ENCODE assay signal across 1 cellular context in the genomic region with DNA sequence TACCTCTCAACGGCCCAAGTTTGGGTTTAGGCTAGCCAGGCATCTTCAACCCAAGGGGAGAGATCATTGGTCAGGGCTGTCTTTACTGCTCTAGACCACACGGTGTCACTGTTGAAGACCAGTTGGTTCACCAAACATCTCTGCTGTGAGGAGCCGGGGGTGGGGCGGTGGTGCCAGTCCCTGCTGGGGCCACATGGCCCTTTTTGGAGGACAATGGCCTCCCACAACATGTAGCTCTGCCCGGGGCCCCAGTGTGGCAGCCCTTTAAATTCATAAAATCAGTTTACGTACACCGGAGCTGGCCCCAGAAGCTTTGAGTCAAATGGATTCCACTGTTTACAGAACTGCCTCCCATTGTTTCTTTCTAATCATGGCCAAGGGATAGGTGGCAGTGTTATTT.
TF ChIP-seq lines count a peak whose summit lies in the region.

No MANE protein-coding gene starts in this region.

TF ChIP-seq in HepG2, 621 proteins besides CTCF, POLR2A, EP300 and RAD21 (continued from another document and continues in another):
- TF ChIP-seq, protein P1, sequence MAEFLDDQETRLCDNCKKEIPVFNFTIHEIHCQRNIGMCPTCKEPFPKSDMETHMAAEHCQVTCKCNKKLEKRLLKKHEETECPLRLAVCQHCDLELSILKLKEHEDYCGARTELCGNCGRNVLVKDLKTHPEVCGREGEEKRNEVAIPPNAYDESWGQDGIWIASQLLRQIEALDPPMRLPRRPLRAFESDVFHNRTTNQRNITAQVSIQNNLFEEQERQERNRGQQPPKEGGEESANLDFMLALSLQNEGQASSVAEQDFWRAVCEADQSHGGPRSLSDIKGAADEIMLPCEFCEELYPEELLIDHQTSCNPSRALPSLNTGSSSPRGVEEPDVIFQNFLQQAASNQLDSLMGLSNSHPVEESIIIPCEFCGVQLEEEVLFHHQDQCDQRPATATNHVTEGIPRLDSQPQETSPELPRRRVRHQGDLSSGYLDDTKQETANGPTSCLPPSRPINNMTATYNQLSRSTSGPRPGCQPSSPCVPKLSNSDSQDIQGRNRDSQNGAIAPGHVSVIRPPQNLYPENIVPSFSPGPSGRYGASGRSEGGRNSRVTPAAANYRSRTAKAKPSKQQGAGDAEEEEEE (CRISPR knock-in tag; IDR thresholded peaks at IDR 0.05; ENCODE audit: borderline replicate concordance), result no peak
- no peak for TF ChIP-seq EZH2 (conservative IDR thresholded peaks at IDR 0.05; ENCODE audit: low read depth, low read length)
- TF ChIP-seq ARNT (IDR thresholded peaks at IDR 0.05), result no peak
- TF ChIP-seq CAMTA2 (CRISPR knock-in tag; IDR thresholded peaks at IDR 0.05; ENCODE audit: borderline replicate concordance), result no peak
- TF ChIP-seq, protein P2, sequence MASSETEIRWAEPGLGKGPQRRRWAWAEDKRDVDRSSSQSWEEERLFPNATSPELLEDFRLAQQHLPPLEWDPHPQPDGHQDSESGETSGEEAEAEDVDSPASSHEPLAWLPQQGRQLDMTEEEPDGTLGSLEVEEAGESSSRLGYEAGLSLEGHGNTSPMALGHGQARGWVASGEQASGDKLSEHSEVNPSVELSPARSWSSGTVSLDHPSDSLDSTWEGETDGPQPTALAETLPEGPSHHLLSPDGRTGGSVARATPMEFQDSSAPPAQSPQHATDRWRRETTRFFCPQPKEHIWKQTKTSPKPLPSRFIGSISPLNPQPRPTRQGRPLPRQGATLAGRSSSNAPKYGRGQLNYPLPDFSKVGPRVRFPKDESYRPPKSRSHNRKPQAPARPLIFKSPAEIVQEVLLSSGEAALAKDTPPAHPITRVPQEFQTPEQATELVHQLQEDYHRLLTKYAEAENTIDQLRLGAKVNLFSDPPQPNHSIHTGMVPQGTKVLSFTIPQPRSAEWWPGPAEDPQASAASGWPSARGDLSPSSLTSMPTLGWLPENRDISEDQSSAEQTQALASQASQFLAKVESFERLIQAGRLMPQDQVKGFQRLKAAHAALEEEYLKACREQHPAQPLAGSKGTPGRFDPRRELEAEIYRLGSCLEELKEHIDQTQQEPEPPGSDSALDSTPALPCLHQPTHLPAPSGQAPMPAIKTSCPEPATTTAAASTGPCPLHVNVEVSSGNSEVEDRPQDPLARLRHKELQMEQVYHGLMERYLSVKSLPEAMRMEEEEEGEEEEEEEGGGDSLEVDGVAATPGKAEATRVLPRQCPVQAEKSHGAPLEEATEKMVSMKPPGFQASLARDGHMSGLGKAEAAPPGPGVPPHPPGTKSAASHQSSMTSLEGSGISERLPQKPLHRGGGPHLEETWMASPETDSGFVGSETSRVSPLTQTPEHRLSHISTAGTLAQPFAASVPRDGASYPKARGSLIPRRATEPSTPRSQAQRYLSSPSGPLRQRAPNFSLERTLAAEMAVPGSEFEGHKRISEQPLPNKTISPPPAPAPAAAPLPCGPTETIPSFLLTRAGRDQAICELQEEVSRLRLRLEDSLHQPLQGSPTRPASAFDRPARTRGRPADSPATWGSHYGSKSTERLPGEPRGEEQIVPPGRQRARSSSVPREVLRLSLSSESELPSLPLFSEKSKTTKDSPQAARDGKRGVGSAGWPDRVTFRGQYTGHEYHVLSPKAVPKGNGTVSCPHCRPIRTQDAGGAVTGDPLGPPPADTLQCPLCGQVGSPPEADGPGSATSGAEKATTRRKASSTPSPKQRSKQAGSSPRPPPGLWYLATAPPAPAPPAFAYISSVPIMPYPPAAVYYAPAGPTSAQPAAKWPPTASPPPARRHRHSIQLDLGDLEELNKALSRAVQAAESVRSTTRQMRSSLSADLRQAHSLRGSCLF (CRISPR knock-in tag; IDR thresholded peaks at IDR 0.05; ENCODE audit: borderline replicate concordance), result no peak
- TF ChIP-seq ZNF614 (CRISPR knock-in tag; IDR thresholded peaks at IDR 0.05; ENCODE audit: borderline replicate concordance), result peak; percentile 52; the same call in 1 of the 2 replicates
- TF ChIP-seq, protein P3, sequence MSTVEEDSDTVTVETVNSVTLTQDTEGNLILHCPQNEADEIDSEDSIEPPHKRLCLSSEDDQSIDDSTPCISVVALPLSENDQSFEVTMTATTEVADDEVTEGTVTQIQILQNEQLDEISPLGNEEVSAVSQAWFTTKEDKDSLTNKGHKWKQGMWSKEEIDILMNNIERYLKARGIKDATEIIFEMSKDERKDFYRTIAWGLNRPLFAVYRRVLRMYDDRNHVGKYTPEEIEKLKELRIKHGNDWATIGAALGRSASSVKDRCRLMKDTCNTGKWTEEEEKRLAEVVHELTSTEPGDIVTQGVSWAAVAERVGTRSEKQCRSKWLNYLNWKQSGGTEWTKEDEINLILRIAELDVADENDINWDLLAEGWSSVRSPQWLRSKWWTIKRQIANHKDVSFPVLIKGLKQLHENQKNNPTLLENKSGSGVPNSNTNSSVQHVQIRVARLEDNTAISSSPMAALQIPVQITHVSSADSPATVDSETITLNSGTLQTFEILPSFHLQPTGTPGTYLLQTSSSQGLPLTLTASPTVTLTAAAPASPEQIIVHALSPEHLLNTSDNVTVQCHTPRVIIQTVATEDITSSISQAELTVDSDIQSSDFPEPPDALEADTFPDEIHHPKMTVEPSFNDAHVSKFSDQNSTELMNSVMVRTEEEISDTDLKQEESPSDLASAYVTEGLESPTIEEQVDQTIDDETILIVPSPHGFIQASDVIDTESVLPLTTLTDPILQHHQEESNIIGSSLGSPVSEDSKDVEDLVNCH (CRISPR knock-in tag; IDR thresholded peaks at IDR 0.05), result no peak
- TF ChIP-seq ZNF556 (CRISPR knock-in tag; IDR thresholded peaks at IDR 0.05; ENCODE audit: borderline replicate concordance), result no peak
- TF ChIP-seq PHF8 (CRISPR knock-in tag; IDR thresholded peaks at IDR 0.05), result no peak
- no peak for TF ChIP-seq ZNF343 (CRISPR knock-in tag; IDR thresholded peaks at IDR 0.05)
- no peak for TF ChIP-seq ZNF263 (CRISPR knock-in tag; IDR thresholded peaks at IDR 0.05)
- TF ChIP-seq, protein P4, sequence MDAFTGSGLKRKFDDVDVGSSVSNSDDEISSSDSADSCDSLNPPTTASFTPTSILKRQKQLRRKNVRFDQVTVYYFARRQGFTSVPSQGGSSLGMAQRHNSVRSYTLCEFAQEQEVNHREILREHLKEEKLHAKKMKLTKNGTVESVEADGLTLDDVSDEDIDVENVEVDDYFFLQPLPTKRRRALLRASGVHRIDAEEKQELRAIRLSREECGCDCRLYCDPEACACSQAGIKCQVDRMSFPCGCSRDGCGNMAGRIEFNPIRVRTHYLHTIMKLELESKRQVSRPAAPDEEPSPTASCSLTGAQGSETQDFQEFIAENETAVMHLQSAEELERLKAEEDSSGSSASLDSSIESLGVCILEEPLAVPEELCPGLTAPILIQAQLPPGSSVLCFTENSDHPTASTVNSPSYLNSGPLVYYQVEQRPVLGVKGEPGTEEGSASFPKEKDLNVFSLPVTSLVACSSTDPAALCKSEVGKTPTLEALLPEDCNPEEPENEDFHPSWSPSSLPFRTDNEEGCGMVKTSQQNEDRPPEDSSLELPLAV (CRISPR knock-in tag; conservative IDR thresholded peaks at IDR 0.05; ENCODE audit: low read depth), result no peak
- TF ChIP-seq ZNF557 (CRISPR knock-in tag; IDR thresholded peaks at IDR 0.05), result no peak
- no peak for TF ChIP-seq CBX1 (IDR thresholded peaks at IDR 0.05; ENCODE audit: low read depth)
- TF ChIP-seq ZNF772 (CRISPR knock-in tag; IDR thresholded peaks at IDR 0.05), result peak; percentile 54; the same call in 1 of the 2 replicates
- peak; percentile 69; the same call in 1 of the 2 replicates for TF ChIP-seq TSC22D2 (CRISPR knock-in tag; IDR thresholded peaks at IDR 0.05; ENCODE audit: borderline replicate concordance)
- no peak for TF ChIP-seq RFXANK (CRISPR knock-in tag; IDR thresholded peaks at IDR 0.05)
- no peak for TF ChIP-seq ZNF747 (CRISPR knock-in tag; IDR thresholded peaks at IDR 0.05; ENCODE audit: borderline replicate concordance)
- no peak for TF ChIP-seq SOX13 (IDR thresholded peaks at IDR 0.05)
- TF ChIP-seq SOX13 (CRISPR knock-in tag; conservative IDR thresholded peaks at IDR 0.05 in 1 of 2, IDR thresholded peaks at IDR 0.05 in 1 of 2), result peak in 1 of 2 experiments; percentile 70; a peak in 2 of 4 replicates
- no peak for TF ChIP-seq NR3C1 (CRISPR knock-in tag; IDR thresholded peaks at IDR 0.05)
- TF ChIP-seq ZNF549 (CRISPR knock-in tag; IDR thresholded peaks at IDR 0.05), result no peak
- TF ChIP-seq, protein P5, sequence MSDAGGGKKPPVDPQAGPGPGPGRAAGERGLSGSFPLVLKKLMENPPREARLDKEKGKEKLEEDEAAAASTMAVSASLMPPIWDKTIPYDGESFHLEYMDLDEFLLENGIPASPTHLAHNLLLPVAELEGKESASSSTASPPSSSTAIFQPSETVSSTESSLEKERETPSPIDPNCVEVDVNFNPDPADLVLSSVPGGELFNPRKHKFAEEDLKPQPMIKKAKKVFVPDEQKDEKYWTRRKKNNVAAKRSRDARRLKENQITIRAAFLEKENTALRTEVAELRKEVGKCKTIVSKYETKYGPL (CRISPR knock-in tag; IDR thresholded peaks at IDR 0.05), result no peak
- TF ChIP-seq, protein P6, sequence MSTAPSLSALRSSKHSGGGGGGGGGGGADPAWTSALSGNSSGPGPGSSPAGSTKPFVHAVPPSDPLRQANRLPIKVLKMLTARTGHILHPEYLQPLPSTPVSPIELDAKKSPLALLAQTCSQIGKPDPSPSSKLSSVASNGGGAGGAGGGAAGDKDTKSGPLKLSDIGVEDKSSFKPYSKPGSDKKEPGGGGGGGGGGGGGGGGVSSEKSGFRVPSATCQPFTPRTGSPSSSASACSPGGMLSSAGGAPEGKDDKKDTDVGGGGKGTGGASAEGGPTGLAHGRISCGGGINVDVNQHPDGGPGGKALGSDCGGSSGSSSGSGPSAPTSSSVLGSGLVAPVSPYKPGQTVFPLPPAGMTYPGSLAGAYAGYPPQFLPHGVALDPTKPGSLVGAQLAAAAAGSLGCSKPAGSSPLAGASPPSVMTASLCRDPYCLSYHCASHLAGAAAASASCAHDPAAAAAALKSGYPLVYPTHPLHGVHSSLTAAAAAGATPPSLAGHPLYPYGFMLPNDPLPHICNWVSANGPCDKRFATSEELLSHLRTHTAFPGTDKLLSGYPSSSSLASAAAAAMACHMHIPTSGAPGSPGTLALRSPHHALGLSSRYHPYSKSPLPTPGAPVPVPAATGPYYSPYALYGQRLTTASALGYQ (CRISPR knock-in tag; IDR thresholded peaks at IDR 0.05), result no peak
- TF ChIP-seq CHD4 (IDR thresholded peaks at IDR 0.05; ENCODE audit: borderline replicate concordance, low read length), result 0 out of 2 replicates have a peak, but pooled peaks have one; percentile 43
- TF ChIP-seq, protein P7, sequence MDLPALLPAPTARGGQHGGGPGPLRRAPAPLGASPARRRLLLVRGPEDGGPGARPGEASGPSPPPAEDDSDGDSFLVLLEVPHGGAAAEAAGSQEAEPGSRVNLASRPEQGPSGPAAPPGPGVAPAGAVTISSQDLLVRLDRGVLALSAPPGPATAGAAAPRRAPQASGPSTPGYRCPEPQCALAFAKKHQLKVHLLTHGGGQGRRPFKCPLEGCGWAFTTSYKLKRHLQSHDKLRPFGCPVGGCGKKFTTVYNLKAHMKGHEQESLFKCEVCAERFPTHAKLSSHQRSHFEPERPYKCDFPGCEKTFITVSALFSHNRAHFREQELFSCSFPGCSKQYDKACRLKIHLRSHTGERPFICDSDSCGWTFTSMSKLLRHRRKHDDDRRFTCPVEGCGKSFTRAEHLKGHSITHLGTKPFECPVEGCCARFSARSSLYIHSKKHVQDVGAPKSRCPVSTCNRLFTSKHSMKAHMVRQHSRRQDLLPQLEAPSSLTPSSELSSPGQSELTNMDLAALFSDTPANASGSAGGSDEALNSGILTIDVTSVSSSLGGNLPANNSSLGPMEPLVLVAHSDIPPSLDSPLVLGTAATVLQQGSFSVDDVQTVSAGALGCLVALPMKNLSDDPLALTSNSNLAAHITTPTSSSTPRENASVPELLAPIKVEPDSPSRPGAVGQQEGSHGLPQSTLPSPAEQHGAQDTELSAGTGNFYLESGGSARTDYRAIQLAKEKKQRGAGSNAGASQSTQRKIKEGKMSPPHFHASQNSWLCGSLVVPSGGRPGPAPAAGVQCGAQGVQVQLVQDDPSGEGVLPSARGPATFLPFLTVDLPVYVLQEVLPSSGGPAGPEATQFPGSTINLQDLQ (CRISPR knock-in tag; IDR thresholded peaks at IDR 0.05), result no peak
- TF ChIP-seq, protein P8, sequence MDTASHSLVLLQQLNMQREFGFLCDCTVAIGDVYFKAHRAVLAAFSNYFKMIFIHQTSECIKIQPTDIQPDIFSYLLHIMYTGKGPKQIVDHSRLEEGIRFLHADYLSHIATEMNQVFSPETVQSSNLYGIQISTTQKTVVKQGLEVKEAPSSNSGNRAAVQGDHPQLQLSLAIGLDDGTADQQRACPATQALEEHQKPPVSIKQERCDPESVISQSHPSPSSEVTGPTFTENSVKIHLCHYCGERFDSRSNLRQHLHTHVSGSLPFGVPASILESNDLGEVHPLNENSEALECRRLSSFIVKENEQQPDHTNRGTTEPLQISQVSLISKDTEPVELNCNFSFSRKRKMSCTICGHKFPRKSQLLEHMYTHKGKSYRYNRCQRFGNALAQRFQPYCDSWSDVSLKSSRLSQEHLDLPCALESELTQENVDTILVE (CRISPR knock-in tag; IDR thresholded peaks at IDR 0.05), result no peak
- no peak for TF ChIP-seq SAFB2 (CRISPR knock-in tag; IDR thresholded peaks at IDR 0.05; ENCODE audit: borderline replicate concordance, low read depth)
- TF ChIP-seq ZBTB7B (CRISPR knock-in tag; IDR thresholded peaks at IDR 0.05), result no peak
- no peak for TF ChIP-seq ONECUT2 (CRISPR knock-in tag; IDR thresholded peaks at IDR 0.05)
- no peak; the same call in 1 of the 2 replicates for TF ChIP-seq ZNF598 (CRISPR knock-in tag; IDR thresholded peaks at IDR 0.05; ENCODE audit: borderline replicate concordance)
- TF ChIP-seq TOE1 (CRISPR knock-in tag; IDR thresholded peaks at IDR 0.05), result no peak
- TF ChIP-seq U2AF1 (optimal IDR thresholded peaks at IDR 0.05; ENCODE audit: low read depth, low read length), result no peak
- TF ChIP-seq ISL2 (CRISPR knock-in tag; IDR thresholded peaks at IDR 0.05), result no peak
- no peak for TF ChIP-seq CBFB (CRISPR knock-in tag; IDR thresholded peaks at IDR 0.05)
- no peak for TF ChIP-seq ZBTB3 (CRISPR knock-in tag; IDR thresholded peaks at IDR 0.05; ENCODE audit: borderline replicate concordance, low read depth)
- no peak for TF ChIP-seq ZNF777 (CRISPR knock-in tag; IDR thresholded peaks at IDR 0.05)
- no peak for TF ChIP-seq ATF7 (IDR thresholded peaks at IDR 0.05)
- TF ChIP-seq ATF7 (CRISPR knock-in tag; IDR thresholded peaks at IDR 0.05), result no peak
- TF ChIP-seq, protein P9, sequence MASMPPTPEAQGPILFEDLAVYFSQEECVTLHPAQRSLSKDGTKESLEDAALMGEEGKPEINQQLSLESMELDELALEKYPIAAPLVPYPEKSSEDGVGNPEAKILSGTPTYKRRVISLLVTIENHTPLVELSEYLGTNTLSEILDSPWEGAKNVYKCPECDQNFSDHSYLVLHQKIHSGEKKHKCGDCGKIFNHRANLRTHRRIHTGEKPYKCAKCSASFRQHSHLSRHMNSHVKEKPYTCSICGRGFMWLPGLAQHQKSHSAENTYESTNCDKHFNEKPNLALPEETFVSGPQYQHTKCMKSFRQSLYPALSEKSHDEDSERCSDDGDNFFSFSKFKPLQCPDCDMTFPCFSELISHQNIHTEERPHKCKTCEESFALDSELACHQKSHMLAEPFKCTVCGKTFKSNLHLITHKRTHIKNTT (CRISPR knock-in tag; IDR thresholded peaks at IDR 0.05), result no peak
- no peak for TF ChIP-seq HCFC1 (IDR thresholded peaks at IDR 0.05; ENCODE audit: low read depth, low read length)
- TF ChIP-seq, protein P10, sequence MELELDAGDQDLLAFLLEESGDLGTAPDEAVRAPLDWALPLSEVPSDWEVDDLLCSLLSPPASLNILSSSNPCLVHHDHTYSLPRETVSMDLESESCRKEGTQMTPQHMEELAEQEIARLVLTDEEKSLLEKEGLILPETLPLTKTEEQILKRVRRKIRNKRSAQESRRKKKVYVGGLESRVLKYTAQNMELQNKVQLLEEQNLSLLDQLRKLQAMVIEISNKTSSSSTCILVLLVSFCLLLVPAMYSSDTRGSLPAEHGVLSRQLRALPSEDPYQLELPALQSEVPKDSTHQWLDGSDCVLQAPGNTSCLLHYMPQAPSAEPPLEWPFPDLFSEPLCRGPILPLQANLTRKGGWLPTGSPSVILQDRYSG (CRISPR knock-in tag; IDR thresholded peaks at IDR 0.05), result no peak
- no peak for TF ChIP-seq ZNF7 (CRISPR knock-in tag; IDR thresholded peaks at IDR 0.05)
